8 cellular contexts compared by ENCODE assay signal in genomic region chr17:45150911-45151809, GRCh38. TPM values are rescaled to one million over a fixed set of nuclear protein-coding genes. Genes with fewer than 3 reads are reported as not detected.
DNase-seq lines count a peak whose midpoint lies in the region; ATAC-seq and TF ChIP-seq lines count a peak whose summit lies in the region.

No MANE protein-coding gene starts in this region.

- peak overlapping the region; percentile 97 for H3K4me3 Mint-ChIP-seq in activated T-cell treated with anti-CD3 and anti-CD28 coated beads, Interleukin-2, amount 50 U/mL, for 24 hours
- peak overlapping the region; percentile 98 for H3K4me3 Mint-ChIP-seq in activated CD8-positive, alpha-beta T cell treated with anti-CD3 and anti-CD28 coated beads for 36 hours
- H3K4me3 Mint-ChIP-seq in immature natural killer cell: peak overlapping the region; percentile 61 to 100 (median 70)

- intact Hi-C loops in activated CD8-positive, alpha-beta T cell treated with anti-CD3 and anti-CD28 coated beads for 36 hours (cut with micrococcal nuclease): loop anchor here (1.0 kb wide), 1 partner anchor 19 kb away; no protein-coding TSS in a partner anchor

- POLR2A ChIA-PET in activated CD8-positive, alpha-beta T cell treated with anti-CD3 and anti-CD28 coated beads for 36 hours (lab: Charles Lee): interaction anchor here (0.6 to 8.5 kb wide), 14 partner anchors 10 to 258 kb away, joined by 3 to 200 read pairs (median 14); partner anchors contain the start of genes ACBD4, HEXIM2 and MAP3K14
- POLR2A ChIA-PET in HEK293T (lab: Yijun Ruan, JAX): interaction anchor here (0.6 to 8.6 kb wide), 13 partner anchors 9 to 133 kb away, joined by 3 to 345 read pairs (median 5); partner anchors contain the start of genes ACBD4, HEXIM2 and NMT1

- no peaks in the 10 kb centered on the region for H3K27me3 Mint-ChIP-seq in activated T-cell treated with anti-CD3 and anti-CD28 coated beads, Interleukin-2, amount 50 U/mL, for 24 hours
- no peaks in the 10 kb centered on the region for H3K27me3 Mint-ChIP-seq in activated CD8-positive, alpha-beta T cell treated with anti-CD3 and anti-CD28 coated beads for 36 hours
- peaks cover 20 to 32% (median 32%) of the 10 kb centered on the region in 3 donors for H3K27me3 Mint-ChIP-seq in immature natural killer cell (ENCODE audit: low read depth in 3 of 3)

- H3K4me1 ChIP-seq in tibial nerve: peaks cover 0 to 53% (median 22%) of the 10 kb centered on the region in 4 donors

- CTCF ChIA-PET in activated CD8-positive, alpha-beta T cell treated with anti-CD3 and anti-CD28 coated beads for 36 hours (lab: Charles Lee): interaction anchor here (0.7 to 14.4 kb wide), 24 partner anchors 9 to 234 kb away, joined by 3 to 352 read pairs (median 6); partner anchors contain the start of genes ACBD4, FMNL1, HEXIM2 and PLCD3
- CTCF ChIA-PET in HEK293T (lab: Yijun Ruan, JAX): interaction anchor here (0.6 to 6.1 kb wide), 10 partner anchors 9 to 281 kb away, joined by 3 to 106 read pairs (median 8); partner anchors contain the start of genes ACBD4 and HEXIM2

- H3K9me3 Mint-ChIP-seq in activated T-cell treated with anti-CD3 and anti-CD28 coated beads, Interleukin-2, amount 50 U/mL, for 24 hours: no peaks in the 10 kb centered on the region
- H3K9me3 Mint-ChIP-seq in activated CD8-positive, alpha-beta T cell treated with anti-CD3 and anti-CD28 coated beads for 36 hours: no peaks in the 10 kb centered on the region
- no peaks in the 10 kb centered on the region for H3K9me3 Mint-ChIP-seq in immature natural killer cell

- no peak for TF ChIP-seq POLR2A in tibial nerve (IDR thresholded peaks at IDR 0.05)

- peaks cover 48% of the 10 kb centered on the region for H3K36me3 Mint-ChIP-seq in activated T-cell treated with anti-CD3 and anti-CD28 coated beads, Interleukin-2, amount 50 U/mL, for 24 hours (ENCODE audit: low read depth)
- H3K36me3 Mint-ChIP-seq in activated CD8-positive, alpha-beta T cell treated with anti-CD3 and anti-CD28 coated beads for 36 hours (ENCODE audit: low read depth): peaks cover 17% of the 10 kb centered on the region
- no peaks in the 10 kb centered on the region for H3K36me3 Mint-ChIP-seq in immature natural killer cell

- no peak for ATAC-seq in activated CD8-positive, alpha-beta T cell treated with anti-CD3 and anti-CD28 coated beads for 36 hours

- no peak for TF ChIP-seq EP300 in tibial nerve (IDR thresholded peaks at IDR 0.05)

- H3K36me3 ChIP-seq in tibial nerve: no peaks in the 10 kb centered on the region

- H3K4me3 ChIP-seq in tibial nerve: peak overlapping the region; percentile 69 to 85 (median 73)

- no peak for TF ChIP-seq CTCF in activated CD8-positive, alpha-beta T cell treated with anti-CD3 and anti-CD28 coated beads for 36 hours (IDR thresholded peaks at IDR 0.05)
- no peak for TF ChIP-seq CTCF in tibial nerve (IDR thresholded peaks at IDR 0.05)

- no peaks in the 10 kb centered on the region for H3K9me3 ChIP-seq in tibial nerve

- no peak for DNase-seq in activated T-cell treated with anti-CD3 and anti-CD28 coated beads, Interleukin-2, amount 50 U/mL, for 24 hours
- DNase-seq in activated T-cell treated with anti-CD3 and anti-CD28 coated beads, Interleukin-2, amount 50 U/mL, for 1 hour: no peak
- DNase-seq in activated CD8-positive, alpha-beta T cell treated with anti-CD3 and anti-CD28 coated beads for 36 hours: no peak
- DNase-seq in immature natural killer cell (no peak), tibial nerve (ENCODE audit: low spot score in 2 of 2) (no peak), glomerular visceral epithelial cell (ENCODE audit: extremely low spot score) (no peak), HPDE6-E6E7 (ENCODE audit: extremely low spot score) (no peak), HEK293T (ENCODE audit: extremely low spot score) (no peak)

- peak overlapping the region; percentile 38 to 99 (median 94) for H3K27ac ChIP-seq in tibial nerve

- H3K27ac Mint-ChIP-seq in activated T-cell treated with anti-CD3 and anti-CD28 coated beads, Interleukin-2, amount 50 U/mL, for 24 hours: peak overlapping the region; percentile 83
- peak overlapping the region; percentile 85 for H3K27ac Mint-ChIP-seq in activated CD8-positive, alpha-beta T cell treated with anti-CD3 and anti-CD28 coated beads for 36 hours
- H3K27ac Mint-ChIP-seq in immature natural killer cell: peak overlapping the region; percentile 79 to 100 (median 87)

- peaks cover 43% of the 10 kb centered on the region for H3K4me1 Mint-ChIP-seq in activated T-cell treated with anti-CD3 and anti-CD28 coated beads, Interleukin-2, amount 50 U/mL, for 24 hours (ENCODE audit: low read depth)
- peaks cover 30% of the 10 kb centered on the region for H3K4me1 Mint-ChIP-seq in activated CD8-positive, alpha-beta T cell treated with anti-CD3 and anti-CD28 coated beads for 36 hours (ENCODE audit: low read depth)
- peaks cover 48 to 67% of the 10 kb centered on the region in 2 donors for H3K4me1 Mint-ChIP-seq in immature natural killer cell

- 14 to 16% methylated on average over 8 of the region's 8 CpGs for WGBS in tibial nerve, 2 donors

- no peaks in the 10 kb centered on the region for H3K27me3 ChIP-seq in tibial nerve

TF ChIP-seq in HEK293T, 16 proteins besides CTCF, POLR2A, EP300 and RAD21:
- TF ChIP-seq FOXM1 (IDR thresholded peaks at IDR 0.05; ENCODE audit: borderline replicate concordance): no peak
- TF ChIP-seq, protein P1, sequence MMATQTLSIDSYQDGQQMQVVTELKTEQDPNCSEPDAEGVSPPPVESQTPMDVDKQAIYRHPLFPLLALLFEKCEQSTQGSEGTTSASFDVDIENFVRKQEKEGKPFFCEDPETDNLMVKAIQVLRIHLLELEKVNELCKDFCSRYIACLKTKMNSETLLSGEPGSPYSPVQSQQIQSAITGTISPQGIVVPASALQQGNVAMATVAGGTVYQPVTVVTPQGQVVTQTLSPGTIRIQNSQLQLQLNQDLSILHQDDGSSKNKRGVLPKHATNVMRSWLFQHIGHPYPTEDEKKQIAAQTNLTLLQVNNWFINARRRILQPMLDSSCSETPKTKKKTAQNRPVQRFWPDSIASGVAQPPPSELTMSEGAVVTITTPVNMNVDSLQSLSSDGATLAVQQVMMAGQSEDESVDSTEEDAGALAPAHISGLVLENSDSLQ (IDR thresholded peaks at IDR 0.05): no peak
- no peak for TF ChIP-seq ZNF384 (IDR thresholded peaks at IDR 0.05)
- no peak for TF ChIP-seq ARNT (IDR thresholded peaks at IDR 0.05)
- TF ChIP-seq CTBP1 (IDR thresholded peaks at IDR 0.05; ENCODE audit: borderline replicate concordance): no peak
- no peak for TF ChIP-seq ELF4 (IDR thresholded peaks at IDR 0.05)
- no peak for TF ChIP-seq NFRKB (IDR thresholded peaks at IDR 0.05)
- TF ChIP-seq SUZ12 (IDR thresholded peaks at IDR 0.05): no peak
- no peak for TF ChIP-seq FOXA1 (IDR thresholded peaks at IDR 0.05)
- no peak for TF ChIP-seq BHLHE40 (IDR thresholded peaks at IDR 0.05; ENCODE audit: borderline replicate concordance)
- TF ChIP-seq SP1 (IDR thresholded peaks at IDR 0.05): no peak
- no peak for TF ChIP-seq L3MBTL2 (conservative IDR thresholded peaks at IDR 0.05)
- no peak for TF ChIP-seq TARDBP (IDR thresholded peaks at IDR 0.05)
- no peak for TF ChIP-seq FOXK2 (IDR thresholded peaks at IDR 0.05)

RNA-seq across cellular contexts. Expression of gene HEXIM1, which starts 2.9 kb away (rescaled TPM):
- total RNA-seq in activated CD8-positive, alpha-beta T cell treated with anti-CD3 and anti-CD28 coated beads for 36 hours: 10 to 100 TPM; 22.6 to 23.5 TPM
- 1 to 10 TPM; 1.1 to 7.2 (median 3.0) TPM for polyA plus RNA-seq in immature natural killer cell
- total RNA-seq in tibial nerve: 10 to 100 TPM; 22.2 to 35.2 (median 29.7) TPM

RNA-seq across cellular contexts. Expression of gene HEXIM2, which starts 10.5 kb away (rescaled TPM):
- 1 to 10 TPM; 4.1 to 4.2 TPM for total RNA-seq in activated CD8-positive, alpha-beta T cell treated with anti-CD3 and anti-CD28 coated beads for 36 hours
- 1 to 10 TPM; 1.9 to 7.4 (median 5.6) TPM for polyA plus RNA-seq in immature natural killer cell
- 10 to 100 TPM in 2 of 4 donors, 1 to 10 TPM in 2; 6.6 to 17.5 (median 11.7) TPM for total RNA-seq in tibial nerve

RNA-seq across cellular contexts. Expression of gene ACBD4, which starts 15.7 kb away (rescaled TPM):
- total RNA-seq in activated CD8-positive, alpha-beta T cell treated with anti-CD3 and anti-CD28 coated beads for 36 hours: 10 to 100 TPM; 12.4 to 12.6 TPM
- 10 to 100 TPM in 2 of 3 donors, 1 to 10 TPM in 1; 7.9 to 11.2 (median 10.4) TPM for polyA plus RNA-seq in immature natural killer cell
- total RNA-seq in tibial nerve: 10 to 100 TPM; 25.9 to 41.9 (median 28.2) TPM

RNA-seq across cellular contexts. Expression of gene PLCD3, which starts 18.8 kb away (rescaled TPM):
- total RNA-seq in activated CD8-positive, alpha-beta T cell treated with anti-CD3 and anti-CD28 coated beads for 36 hours: 1 to 10 TPM; 3.9 to 6.6 TPM
- under 1 TPM in 1 of 3 donors, not detected in 2; 0.75 TPM for polyA plus RNA-seq in immature natural killer cell
- 100 to 1,000 TPM in 1 of 4 donors, 10 to 100 TPM in 3; 45.7 to 103 (median 69.3) TPM for total RNA-seq in tibial nerve
